15 cellular contexts compared by ENCODE assay signal in the genomic region with DNA sequence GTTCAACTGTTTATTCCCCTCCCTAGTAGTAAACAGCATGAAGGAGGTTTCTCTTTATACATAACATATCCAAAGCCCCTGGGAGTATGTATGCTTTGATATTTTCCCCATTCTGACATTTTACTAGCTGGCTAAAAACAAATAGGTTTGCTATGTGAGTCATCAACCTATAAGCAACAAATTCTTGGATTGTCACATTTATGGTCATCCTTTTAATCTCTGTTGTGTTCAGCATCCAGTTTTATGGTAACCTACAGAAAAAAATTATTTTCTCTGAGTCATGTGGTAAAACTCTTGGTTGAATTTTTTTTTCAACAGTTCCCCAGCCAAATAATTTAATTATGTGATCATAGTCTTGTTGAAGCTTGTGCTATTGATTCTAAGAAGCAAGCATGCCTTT.
"Had no signal": no experiment of that assay in that cellular context is flagged by ENCODE, and none has a peak within 500 bp of the region (broad histone marks: within the 10 kb centered on the region; RNA-seq: fewer than 3 reads in every experiment).

No MANE protein-coding gene starts in this region.

- ATAC-seq: esophagus mucosa; gastroesophageal sphincter; left lobe of liver; mucosa of descending colon; naive thymus-derived CD8-positive, alpha-beta T cell had no signal

- H3K4me3 ChIP-seq: gastroesophageal sphincter, mucosa of descending colon, right atrium auricular region, sigmoid colon, skin epidermis, thyroid gland had no signal

- H3K4me1 ChIP-seq: gastroesophageal sphincter, right atrium auricular region, sigmoid colon, thyroid gland had no signal

- H3K27ac ChIP-seq: gastroesophageal sphincter, right atrium auricular region, sigmoid colon, thyroid gland had no signal

- H3K27me3 ChIP-seq: gastroesophageal sphincter, right atrium auricular region, sigmoid colon, thyroid gland had no signal

- H3K36me3 ChIP-seq: gastroesophageal sphincter, right atrium auricular region, sigmoid colon, thyroid gland had no signal

- DNase-seq: effector memory CD4-positive, alpha-beta T cell; glutamatergic neuron; islet precursor cell; mammary epithelial cell; mucosa of descending colon; naive thymus-derived CD8-positive, alpha-beta T cell; sigmoid colon; stimulated activated CD4-positive, alpha-beta T cell treated with anti-CD3 and anti-CD28 coated beads, Interleukin-12 subunit alpha, Interleukin-12 subunit beta, amount 100 ng/mL, for 4 hours; stimulated activated naive CD4-positive, alpha-beta T cell; thyroid gland had no signal

- H3K9me3 ChIP-seq: gastroesophageal sphincter, mucosa of descending colon, right atrium auricular region, sigmoid colon, thyroid gland had no signal
